In the genomic region with DNA sequence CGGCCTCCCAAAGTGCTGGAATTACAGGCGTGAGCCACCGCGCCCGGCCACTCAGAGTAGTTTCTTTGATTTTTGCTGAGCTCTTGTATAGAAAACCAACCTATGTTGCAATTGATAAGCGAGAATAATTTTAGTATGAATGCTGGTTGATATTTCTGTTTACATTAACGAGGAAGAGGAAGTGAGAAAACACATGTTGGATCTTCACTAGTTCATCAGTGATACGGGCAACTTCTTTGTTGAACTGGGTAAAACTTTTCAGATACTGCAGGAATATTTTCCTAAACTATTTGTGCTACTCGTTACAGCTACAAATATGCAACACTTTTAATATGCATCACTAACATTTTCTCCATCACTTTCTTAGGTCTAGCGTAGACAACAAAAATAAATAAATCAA, we compare ENCODE assay signal across 29 cellular contexts.
"Had no signal": no experiment of that assay in that cellular context is flagged by ENCODE, and none has a peak within 500 bp of the region (broad histone marks: within the 10 kb centered on the region; RNA-seq: fewer than 3 reads in every experiment).

No MANE protein-coding gene starts in this region.

- ATAC-seq: activated CD4-positive, alpha-beta T cell treated with anti-CD3 and anti-CD28 coated beads for 36 hours; activated CD4-positive, CD25-positive, alpha-beta regulatory T cell treated with anti-CD3 and anti-CD28 coated beads, Interleukin-2, amount 50 U/mL, for 24 hours; activated CD8-positive, alpha-beta T cell treated with anti-CD3 and anti-CD28 coated beads, Interleukin-2, amount 10 ng/mL, durations not matched to agents 7 days and 5 days; K562; Panc1 had no signal

- H3K27me3 ChIP-seq: ascending aorta, cardiac muscle cell had no signal

- FAIRE-seq: K562, TTC549 had no signal

- H3K27ac ChIP-seq: ascending aorta, cardiac muscle cell, coronary artery had no signal

- DNase-seq: activated CD4-positive, alpha-beta T cell treated with anti-CD3 and anti-CD28 coated beads for 36 hours; activated CD4-positive, alpha-beta T cell treated with anti-CD3 and anti-CD28 coated beads, Interleukin-2, amount 10 ng/mL, durations not matched to agents 7 days and 5 days; activated CD4-positive, alpha-beta T cell treated with anti-CD3 and anti-CD28 coated beads, Interleukin-2, amount 50 U/mL, for 48 hours; activated CD8-positive, alpha-beta T cell treated with anti-CD3 and anti-CD28 coated beads, Interleukin-2, amount 10 ng/mL, durations not matched to agents 7 days and 5 days; activated gamma-delta T cell; activated naive CD4-positive, alpha-beta T cell treated with Interleukin-2 at 50 U/mL for 16 hours; activated naive CD8-positive, alpha-beta T cell treated with anti-CD3 and anti-CD28 coated beads, Interleukin-2, amount 10 ng/mL, durations not matched to agents 7 days and 5 days; activated T-cell treated with anti-CD3 and anti-CD28 coated beads, Interleukin-2, amount 50 U/mL, for 24 hours; amygdala; NCI-H1105; NCI-H1417 treated with DMSO at 0.1 percent for 48 hours; NCI-H187 treated with DMSO at 0.1 percent for 48 hours; NCI-H2081; NCI-H2171 treated with DMSO at 0.1 percent for 48 hours; NCI-H2227 treated with DMSO at 0.1 percent for 48 hours; NCI-H446; NCI-H510A treated with DMSO at 0.1 percent for 48 hours; NCI-H526 treated with DMSO at 0.1 percent for 48 hours; NCI-H82; SHP77; SW 1271; T1000 had no signal

- H3K4me1 ChIP-seq: ascending aorta had no signal

- H3K4me3 ChIP-seq: ascending aorta, cardiac muscle cell, coronary artery, K562 had no signal

- H3K9me3 ChIP-seq: ascending aorta had no signal
